In the genomic region with DNA sequence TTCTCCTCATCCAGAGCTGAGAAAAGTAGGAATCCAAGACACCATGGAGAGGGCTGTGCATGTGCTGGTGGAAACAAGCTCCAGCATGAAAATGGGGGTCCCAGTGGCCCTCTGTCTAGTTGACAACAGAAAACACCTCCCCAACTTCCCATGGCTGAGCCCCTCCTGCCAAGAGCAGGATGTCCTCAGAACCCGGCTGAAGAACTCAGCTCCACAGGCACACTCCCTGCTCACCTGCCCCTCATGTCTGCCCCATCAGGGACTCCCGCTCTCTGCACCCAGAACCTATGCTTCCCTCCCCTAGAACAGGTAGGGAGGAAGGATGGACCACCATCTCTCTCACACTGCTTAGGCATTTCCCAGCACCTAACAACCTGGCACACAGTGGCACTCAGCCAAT, we compare ENCODE assay signal across 21 cellular contexts.
"Had no signal": no experiment of that assay in that cellular context is flagged by ENCODE, and none has a peak within 500 bp of the region (broad histone marks: within the 10 kb centered on the region; RNA-seq: fewer than 3 reads in every experiment).

No MANE protein-coding gene starts in this region.

- H3K36me3 ChIP-seq: colonic mucosa, heart left ventricle, ovary, right atrium auricular region, sigmoid colon, tibial artery, upper lobe of left lung, uterus had no signal

- H3K9me3 Mint-ChIP-seq: nephron had no signal

- H3K27ac ChIP-seq: colonic mucosa, foreskin keratinocyte, heart left ventricle, ovary, right atrium auricular region, sigmoid colon, skin epidermis, upper lobe of left lung, uterus had no signal

- ATAC-seq: foreskin keratinocyte, heart left ventricle, left colon, left ventricle myocardium superior had no signal

- H3K27me3 ChIP-seq: colonic mucosa, foreskin keratinocyte, heart left ventricle, ovary, right atrium auricular region, sigmoid colon, tibial artery, upper lobe of left lung, uterus had no signal

- H3K27me3 Mint-ChIP-seq: naive B cell had no signal

- DNase-seq: colonic mucosa; dermis blood vessel endothelial cell; erythroblast; foreskin keratinocyte; heart left ventricle; hippocampal formation; left colon; left ventricle myocardium superior; mesenchymal stem cell; naive B cell; ovary; sigmoid colon; stimulated activated CD4-positive, alpha-beta T cell treated with anti-CD3 and anti-CD28 coated beads, Interleukin-12 subunit alpha, Interleukin-12 subunit beta, amount 100 ng/mL, for 4 hours; stimulated activated naive CD4-positive, alpha-beta T cell; tibial artery; upper lobe of left lung; uterus had no signal

- H3K36me3 Mint-ChIP-seq: naive B cell had no signal

- H3K9me3 ChIP-seq: colonic mucosa, heart left ventricle, ovary, right atrium auricular region, sigmoid colon, tibial artery, upper lobe of left lung, uterus had no signal

- H3K4me1 Mint-ChIP-seq: naive B cell had no signal

- H3K4me1 ChIP-seq: colonic mucosa, foreskin keratinocyte, right atrium auricular region, upper lobe of left lung, uterus had no signal

- H3K4me3 ChIP-seq: colonic mucosa, heart left ventricle, lung, ovary, right atrium auricular region, sigmoid colon, skin epidermis, tibial artery, upper lobe of left lung, uterus had no signal

- H3K4me3 Mint-ChIP-seq: naive B cell, nephron had no signal
